ENCODE assay signal across 13 cellular contexts in the genomic region with DNA sequence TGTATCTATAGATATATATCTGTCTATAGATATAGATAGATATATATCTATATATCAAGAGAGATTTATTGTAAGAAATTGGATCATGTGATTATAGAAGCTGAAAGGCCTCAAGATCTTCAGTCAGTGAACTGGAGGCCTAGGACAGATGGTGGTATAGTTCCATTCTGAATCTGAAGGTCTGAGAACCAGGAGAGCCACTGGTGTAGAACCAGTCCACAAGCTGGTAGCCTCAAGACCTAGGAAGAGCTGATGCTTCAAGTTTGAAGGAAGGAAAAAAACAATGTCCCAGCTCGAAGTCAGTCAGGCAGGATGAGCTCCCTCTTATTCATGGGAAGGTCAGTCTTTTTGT.
DNase-seq lines count a peak whose midpoint lies in the region; ATAC-seq and TF ChIP-seq lines count a peak whose summit lies in the region.
"Had no signal": no experiment of that assay in that cellular context is flagged by ENCODE, and none has a peak within 500 bp of the region (broad histone marks: within the 10 kb centered on the region; RNA-seq: fewer than 3 reads in every experiment).

No MANE protein-coding gene starts in this region.

- no peaks in the 10 kb centered on the region for H3K4me1 ChIP-seq in Peyer's patch

- H3K27me3 ChIP-seq in Peyer's patch, result no peaks in the 10 kb centered on the region

- no peaks in the 10 kb centered on the region for H3K36me3 ChIP-seq in Peyer's patch

- H3K9me3 ChIP-seq in Peyer's patch, result no peaks in the 10 kb centered on the region

- DNase-seq in Peyer's patch (no peak), SIG-M5 treated with dmso at 0.1 percent for 504 hours (lab: John Stamatoyannopoulos, UW; ENCODE audit: unreplicated experiment) (no peak), hepatic stellate cell (ENCODE audit: low spot score) (no peak), inferior parietal cortex (ENCODE audit: extremely low spot score) (no peak)
- DNase-seq: foreskin melanocyte, GOT3, NCI-H1694, nephron progenitor cell, T1000 had no signal

- H3K27ac ChIP-seq in Peyer's patch, result no peak overlapping the region

- no peak for TF ChIP-seq CTCF in Peyer's patch (IDR thresholded peaks at IDR 0.05)

- no peak overlapping the region for H3K4me3 ChIP-seq in Peyer's patch

- ATAC-seq in GM18861 (IDR thresholded peaks at IDR 0.05; ENCODE audit: unreplicated experiment), result peak; percentile 47
- peak; percentile 56 for ATAC-seq in GM21381 (IDR thresholded peaks at IDR 0.05; ENCODE audit: unreplicated experiment)
- peak; percentile 71 for ATAC-seq in HG02973 (IDR thresholded peaks at IDR 0.05; ENCODE audit: unreplicated experiment)
- peak; percentile 26 for ATAC-seq in HG03575 (IDR thresholded peaks at IDR 0.05; ENCODE audit: extremely low read depth, insufficient number of reproducible peaks, low FRiP score, unreplicated experiment)

- no peak for TF ChIP-seq POLR2A in Peyer's patch (IDR thresholded peaks at IDR 0.05)
